8 cellular contexts compared by ENCODE assay signal in genomic region chrX:10615931-10616780, GRCh38. TPM values are rescaled to one million over a fixed set of nuclear protein-coding genes. Genes with fewer than 3 reads are reported as not detected.
DNase-seq lines count a peak whose midpoint lies in the region; ATAC-seq and TF ChIP-seq lines count a peak whose summit lies in the region.

No MANE protein-coding gene starts in this region.

- H3K4me3 Mint-ChIP-seq in activated naive CD4-positive, alpha-beta T cell treated with anti-CD3 and anti-CD28 coated beads for 36 hours: no peak overlapping the region

- no peaks in the 10 kb centered on the region for H3K36me3 ChIP-seq in breast epithelium
- H3K36me3 ChIP-seq in kidney epithelial cell (ENCODE audit: control insufficient read depth, insufficient read depth, low read length): no peaks in the 10 kb centered on the region
- no peaks in the 10 kb centered on the region for H3K36me3 ChIP-seq in tibial nerve

- peaks cover 27% of the 10 kb centered on the region for H3K27me3 Mint-ChIP-seq in activated naive CD4-positive, alpha-beta T cell treated with anti-CD3 and anti-CD28 coated beads for 36 hours (ENCODE audit: low read depth)

- H3K9me3 ChIP-seq in breast epithelium: no peaks in the 10 kb centered on the region
- no peaks in the 10 kb centered on the region for H3K9me3 ChIP-seq in tibial nerve

- peaks cover 6% of the 10 kb centered on the region for H3K4me1 Mint-ChIP-seq in activated naive CD4-positive, alpha-beta T cell treated with anti-CD3 and anti-CD28 coated beads for 36 hours (ENCODE audit: low read depth)

- TF ChIP-seq POLR2A in breast epithelium (IDR thresholded peaks at IDR 0.05) (no peak), tibial nerve (IDR thresholded peaks at IDR 0.05) (no peak)

- no peak for ATAC-seq in activated naive CD4-positive, alpha-beta T cell treated with anti-CD3 and anti-CD28 coated beads, Interleukin-2, amount 50 U/mL, for 72 hours
- ATAC-seq in HG02798 (IDR thresholded peaks at IDR 0.05; ENCODE audit: poor library complexity, unreplicated experiment): peak; percentile 57

- peak; percentile 13 for DNase-seq in activated naive CD4-positive, alpha-beta T cell treated with anti-CD3 and anti-CD28 coated beads for 36 hours
- no peak for DNase-seq in activated naive CD4-positive, alpha-beta T cell treated with anti-CD3 and anti-CD28 coated beads, Interleukin-2, amount 50 U/mL, for 72 hours (ENCODE audit: low spot score in 2 of 2)
- DNase-seq in NCI-H2227 (lab: John Stamatoyannopoulos, UW; ENCODE audit: unreplicated experiment) (peak; percentile 65), breast epithelium (ENCODE audit: low spot score in 2 of 2) (no peak), kidney epithelial cell (ENCODE audit: low read depth) (no peak), tibial nerve (ENCODE audit: low spot score in 2 of 2) (peak; percentile 16 to 47), HuH-7 (ENCODE audit: low spot score) (no peak)

- H3K4me1 ChIP-seq in breast epithelium: no peaks in the 10 kb centered on the region
- peaks cover 0 to 14% (median 0%) of the 10 kb centered on the region in 4 donors for H3K4me1 ChIP-seq in tibial nerve

- WGBS in tibial nerve, 2 donors: 29 to 32% methylated on average over 14 of the region's 14 CpGs

- H3K27me3 ChIP-seq in breast epithelium: peaks cover 0 to 44% of the 10 kb centered on the region in 2 donors
- no peaks in the 10 kb centered on the region for H3K27me3 ChIP-seq in kidney epithelial cell (ENCODE audit: control insufficient read depth, insufficient read depth, low read length)
- H3K27me3 ChIP-seq in tibial nerve: peaks cover 0 to 14% of the 10 kb centered on the region in 2 donors

- no peaks in the 10 kb centered on the region for H3K36me3 Mint-ChIP-seq in activated naive CD4-positive, alpha-beta T cell treated with anti-CD3 and anti-CD28 coated beads for 36 hours (ENCODE audit: low read depth)
- H3K36me3 Mint-ChIP-seq in activated naive CD4-positive, alpha-beta T cell treated with anti-CD3 and anti-CD28 coated beads, Interleukin-2, amount 50 U/mL, for 72 hours: peaks cover 0 to 4% of the 10 kb centered on the region in 2 donors

- H3K9me3 Mint-ChIP-seq in activated naive CD4-positive, alpha-beta T cell treated with anti-CD3 and anti-CD28 coated beads for 36 hours: no peaks in the 10 kb centered on the region
- H3K9me3 Mint-ChIP-seq in activated naive CD4-positive, alpha-beta T cell treated with anti-CD3 and anti-CD28 coated beads, Interleukin-2, amount 50 U/mL, for 72 hours: no peaks in the 10 kb centered on the region

- H3K27ac ChIP-seq in breast epithelium (no peak overlapping the region), tibial nerve (peak overlapping the region in 2 of 4 donors; percentile 38 to 85)

- TF ChIP-seq EP300 in tibial nerve (IDR thresholded peaks at IDR 0.05): no peak

- TF ChIP-seq CTCF in breast epithelium (IDR thresholded peaks at IDR 0.05) (peak; percentile 35 to 49 (median 43)), kidney epithelial cell (IDR thresholded peaks at IDR 0.05; ENCODE audit: insufficient read depth, low read length, poor library complexity, severe bottlenecking) (peak; percentile 66), tibial nerve (IDR thresholded peaks at IDR 0.05) (peak; percentile 24 to 69 (median 57))

- peak overlapping the region in 1 of 3 donors; percentile 32 for H3K4me3 ChIP-seq in breast epithelium
- H3K4me3 ChIP-seq in kidney epithelial cell (ENCODE audit: low read depth, low read length): no peak overlapping the region
- H3K4me3 ChIP-seq in tibial nerve: peak overlapping the region in 1 of 4 donors; percentile 25

- no peak overlapping the region for H3K27ac Mint-ChIP-seq in activated naive CD4-positive, alpha-beta T cell treated with anti-CD3 and anti-CD28 coated beads for 36 hours
- no peak overlapping the region for H3K27ac Mint-ChIP-seq in activated naive CD4-positive, alpha-beta T cell treated with anti-CD3 and anti-CD28 coated beads, Interleukin-2, amount 50 U/mL, for 72 hours

- intact Hi-C loops in activated naive CD4-positive, alpha-beta T cell treated with anti-CD3 and anti-CD28 coated beads for 36 hours (cut with micrococcal nuclease): loop anchor here (1.0 to 5.0 kb wide), 3 partner anchors 106 to 521 kb away; no protein-coding TSS in a partner anchor
- intact Hi-C loops in breast epithelium (cut with DNase I; ENCODE audit: low total_unique reads): no loop called here

- CTCF ChIA-PET in activated naive CD4-positive, alpha-beta T cell treated with anti-CD3 and anti-CD28 coated beads for 36 hours (lab: Charles Lee): no interaction called here

RNA-seq across cellular contexts. Expression of gene MID1, which starts 4.2 kb away (rescaled TPM):
- 1 to 10 TPM in 1 of 2 experiments, under 1 TPM in 1; 0.95 to 1.2 TPM for total RNA-seq in activated naive CD4-positive, alpha-beta T cell treated with anti-CD3 and anti-CD28 coated beads for 36 hours
- total RNA-seq in activated naive CD4-positive, alpha-beta T cell treated with anti-CD3 and anti-CD28 coated beads, Interleukin-2, amount 50 U/mL, for 72 hours: 1 to 10 TPM in 1 of 2 donors, under 1 TPM in 1; 0.91 to 2.7 TPM
- 10 to 100 TPM in 2 of 3 donors, 1 to 10 TPM in 1; 6.9 to 18.9 (median 10.8) TPM for total RNA-seq in breast epithelium
- total RNA-seq in kidney epithelial cell: 13.5 and 18.2 TPM in 2 replicates
- total RNA-seq in tibial nerve: 10 to 100 TPM in 3 of 4 donors, 1 to 10 TPM in 1; 6.7 to 17.7 (median 10.9) TPM

Comparison
In these comparisons a context has a peak if more than half of its experiments do, and no peak if none do; other contexts are left out.
1. DNase-seq: peak in activated naive CD4-positive, alpha-beta T cell treated with anti-CD3 and anti-CD28 coated beads for 36 hours (single experiment), NCI-H2227 (single experiment) and tibial nerve (2 of 2); none in activated naive CD4-positive, alpha-beta T cell treated with anti-CD3 and anti-CD28 coated beads, Interleukin-2, amount 50 U/mL, for 72 hours (0 of 2), breast epithelium (0 of 2), kidney epithelial cell (single experiment) and HuH-7 (single experiment).
2. Peak in every context shown above with its lines, with median percentiles within 50 percentile points of each other: CTCF ChIP-seq.